ENCODE assay signal across 9 cellular contexts in the genomic region with DNA sequence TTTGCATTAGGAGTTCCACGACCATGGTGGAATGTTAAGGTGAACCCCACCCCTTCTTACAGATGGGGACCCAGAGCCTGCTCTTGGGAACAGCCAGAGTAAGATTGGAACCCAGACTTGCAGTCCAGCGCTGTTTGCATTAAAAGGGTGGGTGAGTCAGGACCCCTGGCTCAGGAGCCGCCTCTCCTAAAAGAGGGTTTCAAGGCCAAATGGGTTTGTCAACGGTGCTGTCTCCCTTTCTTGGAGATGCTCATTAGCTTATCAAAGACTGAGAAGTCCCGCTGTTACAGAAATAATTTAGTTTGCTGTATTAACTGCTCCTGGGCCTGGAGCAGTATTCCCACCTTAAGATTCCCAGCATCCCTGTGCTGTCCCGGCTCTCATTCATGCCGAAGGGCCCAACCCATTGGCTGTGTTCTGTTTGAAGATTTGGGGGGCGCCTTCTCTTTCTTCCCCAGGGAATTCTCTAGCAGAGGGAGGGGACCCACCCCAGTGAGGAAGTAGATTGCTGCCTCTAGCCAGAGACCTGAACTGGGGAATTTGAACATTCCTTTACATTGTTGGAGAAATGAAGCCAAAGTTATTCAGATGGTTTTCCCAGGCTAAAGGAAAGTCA. TPM values are rescaled to one million over a fixed set of nuclear protein-coding genes. Genes with fewer than 3 reads are reported as not detected.
DNase-seq lines count a peak whose midpoint lies in the region; ATAC-seq, FAIRE-seq and TF ChIP-seq lines count a peak whose summit lies in the region.
"Had no signal": no experiment of that assay in that cellular context is flagged by ENCODE, and none has a peak within 500 bp of the region (broad histone marks: within the 10 kb centered on the region; RNA-seq: fewer than 3 reads in every experiment).

No MANE protein-coding gene starts in this region.

- DNase-seq in LNCaP clone FGC (ENCODE audit: low read depth) (no peak), coronary artery (ENCODE audit: low spot score) (no peak), activated gamma-delta T cell (lab: John Stamatoyannopoulos, UW) (no peak), NCI-H2196 treated with DMSO at 0.1 percent for 48 hours (lab: John Stamatoyannopoulos, UW; ENCODE audit: unreplicated experiment) (no peak), frontal cortex (ENCODE audit: low spot score in 2 of 2) (no peak), iPS-NIHi7 (ENCODE audit: extremely low spot score) (no peak)
- no peak for DNase-seq in naive thymus-derived CD4-positive, alpha-beta T cell
- DNase-seq: NCI-H774 had no signal

- no peaks in the 10 kb centered on the region for H3K9me3 Mint-ChIP-seq in naive thymus-derived CD4-positive, alpha-beta T cell

- CTCF ChIA-PET in naive thymus-derived CD4-positive, alpha-beta T cell (lab: Charles Lee): no interaction called here

- peaks cover 5 to 20% (median 11%) of the 10 kb centered on the region in 7 donors for H3K4me1 Mint-ChIP-seq in naive thymus-derived CD4-positive, alpha-beta T cell

- peaks cover 20% of the 10 kb centered on the region for H3K36me3 ChIP-seq in ACC112 (ENCODE audit: insufficient read depth, low read length)
- no peaks in the 10 kb centered on the region for H3K36me3 ChIP-seq in naive thymus-derived CD4-positive, alpha-beta T cell (ENCODE audit: control insufficient read depth in 2 of 3, insufficient read depth in 3 of 3, low read length in 3 of 3)

- H3K27ac ChIP-seq in ACC112 (ENCODE audit: low read depth, low read length) (peak overlapping the region; percentile 64; the same call in 1 of the 2 replicates), coronary artery (peak overlapping the region; percentile 93 to 96)
- H3K27ac ChIP-seq in naive thymus-derived CD4-positive, alpha-beta T cell (ENCODE audit: low read depth, low read length): no peak overlapping the region

- intact Hi-C loops in naive thymus-derived CD4-positive, alpha-beta T cell (cut with micrococcal nuclease): loop anchor here in 1 of 2 donors (2.0 kb wide), 1 partner anchor 15 kb away; no protein-coding TSS in a partner anchor

- peak overlapping the region; percentile 9 for H2AFZ ChIP-seq in ACC112 (ENCODE audit: low read length, unreplicated experiment)

- peaks cover 0 to 4% (median 0%) of the 10 kb centered on the region in 5 donors for H3K36me3 Mint-ChIP-seq in naive thymus-derived CD4-positive, alpha-beta T cell

- peak overlapping the region; percentile 95 to 100 (median 99) for H3K4me3 Mint-ChIP-seq in naive thymus-derived CD4-positive, alpha-beta T cell

- FAIRE-seq in frontal cortex (lab: Jason Lieb, UNC): no peak

- H3K9me3 ChIP-seq in naive thymus-derived CD4-positive, alpha-beta T cell (ENCODE audit: control insufficient read depth in 2 of 3, low read length in 3 of 3): no peaks in the 10 kb centered on the region

- H3K27me3 ChIP-seq in ACC112 (ENCODE audit: insufficient read depth, low read length): no peaks in the 10 kb centered on the region
- H3K27me3 ChIP-seq in naive thymus-derived CD4-positive, alpha-beta T cell (ENCODE audit: control insufficient read depth in 2 of 2, insufficient read depth in 2 of 2, low read length in 2 of 2): no peaks in the 10 kb centered on the region

- H3K79me2 ChIP-seq in ACC112 (ENCODE audit: control insufficient read depth, insufficient read depth, low read length, unreplicated experiment): peaks cover 36% of the 10 kb centered on the region

- no peak for TF ChIP-seq CTCF in LNCaP clone FGC (IDR thresholded peaks at IDR 0.05; ENCODE audit: control insufficient read depth, extremely low read depth, insufficient read depth)
- no peak for TF ChIP-seq CTCF in coronary artery (IDR thresholded peaks at IDR 0.05)

- peaks cover 5 to 34% (median 12%) of the 10 kb centered on the region in 5 donors for H3K27me3 Mint-ChIP-seq in naive thymus-derived CD4-positive, alpha-beta T cell

- H3K27ac Mint-ChIP-seq in naive thymus-derived CD4-positive, alpha-beta T cell: no peak overlapping the region

- no peak for ATAC-seq in naive thymus-derived CD4-positive, alpha-beta T cell

- H3K4me3 ChIP-seq in ACC112 (ENCODE audit: low read depth, low read length) (peak overlapping the region; percentile 85), LNCaP clone FGC (ENCODE audit: low read depth, low read length) (peak overlapping the region; percentile 63), coronary artery (peak overlapping the region; percentile 81)
- H3K4me3 ChIP-seq in naive thymus-derived CD4-positive, alpha-beta T cell (ENCODE audit: low read length): no peak overlapping the region

- peaks cover 40% of the 10 kb centered on the region for H3K4me1 ChIP-seq in ACC112 (ENCODE audit: control insufficient read depth, insufficient read depth, low read length, unreplicated experiment)
- peaks cover 5 to 6% of the 10 kb centered on the region in 2 donors for H3K4me1 ChIP-seq in naive thymus-derived CD4-positive, alpha-beta T cell (ENCODE audit: control insufficient read depth in 2 of 2, insufficient read depth in 2 of 2, low read length in 2 of 2)

- POLR2A ChIA-PET in naive thymus-derived CD4-positive, alpha-beta T cell (lab: Charles Lee): interaction anchor here (0.9 to 2.3 kb wide), 2 partner anchors 21 to 29 kb away, joined by 3 to 7 read pairs; a partner anchor contains a TSS

RNA-seq across cellular contexts. Expression of a gene that starts 1.8 kb away (rescaled TPM):
- 1 to 10 TPM in 4 of 5 experiments, under 1 TPM in 1; 0.62 to 5.0 (median 2.3) TPM for total RNA-seq in naive thymus-derived CD4-positive, alpha-beta T cell
- under 1 TPM; 0.07 to 0.09 TPM for polyA plus RNA-seq in naive thymus-derived CD4-positive, alpha-beta T cell
- total RNA-seq in frontal cortex: 6.1 TPM

RNA-seq across cellular contexts. Expression of a gene that starts 21.6 kb away (rescaled TPM):
- 10 to 100 TPM; 31.0 to 68.8 (median 61.8) TPM for total RNA-seq in naive thymus-derived CD4-positive, alpha-beta T cell
- 10 to 100 TPM; 32.9 to 41.0 TPM for polyA plus RNA-seq in naive thymus-derived CD4-positive, alpha-beta T cell
- total RNA-seq in frontal cortex: 45.2 TPM

RNA-seq across cellular contexts. Expression of a gene that starts 28.3 kb away (rescaled TPM):
- 10 to 100 TPM in 1 of 5 experiments, 1 to 10 TPM in 3, under 1 TPM in 1; 0.65 to 10.6 (median 2.5) TPM for total RNA-seq in naive thymus-derived CD4-positive, alpha-beta T cell
- 1 to 10 TPM; 1.4 to 1.9 TPM for polyA plus RNA-seq in naive thymus-derived CD4-positive, alpha-beta T cell
- total RNA-seq in frontal cortex: 2.4 TPM

RNA-seq across cellular contexts. Expression of a gene that starts 56.4 kb away (rescaled TPM):
- total RNA-seq in naive thymus-derived CD4-positive, alpha-beta T cell: under 1 TPM in 2 of 5 experiments, not detected in 3; 0.43 to 0.46 TPM
- 1 to 10 TPM in 1 of 2 donors, not detected in 1; 1.0 TPM for polyA plus RNA-seq in naive thymus-derived CD4-positive, alpha-beta T cell
- total RNA-seq in frontal cortex: 1.6 TPM
